22 cellular contexts compared by ENCODE assay signal in the genomic region with DNA sequence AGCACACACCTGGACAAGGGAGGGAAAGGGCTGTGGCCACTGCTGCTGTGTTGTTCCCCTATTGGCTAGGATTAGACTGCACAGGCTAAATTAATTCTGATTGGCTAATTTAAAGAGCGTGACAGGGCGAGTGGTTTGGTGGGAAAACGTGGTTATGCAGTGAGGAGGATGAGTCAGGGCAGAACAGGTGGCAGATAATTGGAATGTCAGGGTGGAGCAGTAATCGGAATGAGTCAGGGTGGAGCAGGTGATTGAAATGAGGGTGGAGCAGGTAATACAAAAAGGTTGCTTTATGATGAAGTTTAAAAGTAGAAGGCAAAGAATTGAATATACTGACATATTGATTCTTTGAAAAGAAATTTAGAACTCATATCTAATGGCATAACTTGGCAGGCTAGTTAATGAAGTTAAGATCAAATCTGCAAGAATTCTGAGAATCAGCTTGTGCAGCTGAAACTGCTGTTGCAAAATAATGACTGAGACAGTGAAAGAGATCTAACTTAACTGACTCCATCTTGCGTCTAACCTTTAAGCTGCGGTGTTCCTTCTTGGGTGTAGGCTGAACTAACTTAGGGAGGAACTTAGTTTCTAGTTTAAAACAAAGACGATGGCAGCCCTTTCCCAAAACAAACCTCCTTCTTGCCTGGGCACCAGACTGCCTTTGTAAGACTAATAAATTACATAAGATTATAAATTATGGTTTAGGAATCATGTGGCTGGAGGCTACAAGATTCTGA.
DNase-seq lines count a peak whose midpoint lies in the region; ATAC-seq, FAIRE-seq and TF ChIP-seq lines count a peak whose summit lies in the region.
"Had no signal": no experiment of that assay in that cellular context is flagged by ENCODE, and none has a peak within 500 bp of the region (broad histone marks: within the 10 kb centered on the region; RNA-seq: fewer than 3 reads in every experiment).

No MANE protein-coding gene starts in this region.

- H3K9ac ChIP-seq in keratinocyte (ENCODE audit: control insufficient read depth, extremely low read depth, insufficient read depth, low read length): no peak overlapping the region

- no peaks in the 10 kb centered on the region for H3K9me1 ChIP-seq in keratinocyte (ENCODE audit: control insufficient read depth, extremely low read depth, insufficient read depth, low read length)

- H3K4me2 ChIP-seq in GM23338 (no peak overlapping the region), keratinocyte (ENCODE audit: control insufficient read depth, extremely low read depth, insufficient read depth, low read depth, low read length) (no peak overlapping the region)
- H3K4me2 ChIP-seq: hepatocyte had no signal

- TF ChIP-seq CTCF in CD14-positive monocyte (IDR thresholded peaks at IDR 0.05) (no peak), GM23338 (conservative IDR thresholded peaks at IDR 0.05; ENCODE audit: low read depth in 2 of 2) (no peak), keratinocyte (optimal IDR thresholded peaks at IDR 0.05 in 1 of 3, IDR thresholded peaks at IDR 0.05 in 1 of 3, conservative IDR thresholded peaks at IDR 0.05 in 1 of 3; ENCODE audit: extremely low read depth in 1 of 3, insufficient read depth in 2 of 3, low read length in 3 of 3) (no peak), right lobe of liver (IDR thresholded peaks at IDR 0.05) (no peak)

- no peak for DNase-seq in CD14-positive monocyte (ENCODE audit: low spot score)
- DNase-seq in GM23338 (ENCODE audit: low spot score): no peak
- peak; percentile 89 for DNase-seq in SW480 (ENCODE audit: low spot score)
- peak; percentile 53 for DNase-seq in keratinocyte (ENCODE audit: low read depth, low spot score)
- DNase-seq in iPS-NIHi7 (ENCODE audit: extremely low spot score): no peak
- DNase-seq in right lobe of liver: no peak
- DNase-seq: activated CD4-positive, CD25-positive, alpha-beta regulatory T cell; activated T-cell treated with anti-CD3 and anti-CD28 coated beads, Interleukin-2, amount 50 U/mL, for 1 hour; amniotic stem cell; CD8-positive, alpha-beta memory T cell; GOT3; Karpas-422; left ventricle myocardium superior; NCI-H2029; right cardiac atrium; stimulated activated CD4-positive, alpha-beta T cell treated with anti-CD3 and anti-CD28 coated beads, Interleukin-4, amount 100 ng/mL, for 4 hours; uterus had no signal

- H3K36me3 Mint-ChIP-seq in CD14-positive monocyte (no peaks in the 10 kb centered on the region), GM23338 (ENCODE audit: low read depth) (0 out of 3 replicates have a peak, but pooled peaks cover 4% of the 10 kb centered on the region)
- H3K36me3 Mint-ChIP-seq: CD8-positive, alpha-beta memory T cell; stimulated activated memory B cell treated with anti-CD40 and anti-IgM and Interleukin-4, amounts not matched to agents 10 μg/mL and 1 μg/mL and 100 μg/mL, for 72 hours had no signal

- H3K27ac ChIP-seq in GM23338 (ENCODE audit: low read depth) (no peak overlapping the region), keratinocyte (ENCODE audit: control insufficient read depth, insufficient read depth, low read length) (peak overlapping the region; percentile 45), right lobe of liver (no peak overlapping the region)
- H3K27ac ChIP-seq: esophagus muscularis mucosa, hepatocyte, uterus had no signal

- TF ChIP-seq POLR2A in right lobe of liver (IDR thresholded peaks at IDR 0.05): no peak

- peaks cover 14% of the 10 kb centered on the region for H3K4me1 Mint-ChIP-seq in CD14-positive monocyte
- peaks cover 11% of the 10 kb centered on the region for H3K4me1 Mint-ChIP-seq in GM23338
- H3K4me1 Mint-ChIP-seq: stimulated activated memory B cell treated with anti-CD40 and anti-IgM and Interleukin-4, amounts not matched to agents 10 μg/mL and 1 μg/mL and 100 μg/mL, for 72 hours had no signal

- H3K36me3 ChIP-seq in GM23338 (ENCODE audit: insufficient read depth): no peaks in the 10 kb centered on the region
- H3K36me3 ChIP-seq in keratinocyte (ENCODE audit: control insufficient read depth in 2 of 2, extremely low read depth in 1 of 2, insufficient read depth in 2 of 2, low read length in 2 of 2): no peaks in the 10 kb centered on the region
- no peaks in the 10 kb centered on the region for H3K36me3 ChIP-seq in right lobe of liver
- H3K36me3 ChIP-seq: esophagus muscularis mucosa, uterus had no signal

- 72% methylated on average over 7 of the region's 7 CpGs for WGBS in right lobe of liver (ENCODE audit: insufficient coverage, low coverage, low lambda C conversion rate, missing lambda C conversion rate)

- H3K9me3 ChIP-seq in keratinocyte (ENCODE audit: control insufficient read depth, low read depth, low read length) (no peaks in the 10 kb centered on the region), right lobe of liver (no peaks in the 10 kb centered on the region)
- H3K9me3 ChIP-seq: esophagus muscularis mucosa, uterus had no signal

- 0 out of 2 replicates have a peak, but pooled peaks cover 4% of the 10 kb centered on the region for H3K9me2 ChIP-seq in GM23338 (ENCODE audit: insufficient read depth)

- H3K4me3 ChIP-seq in GM23338: no peak overlapping the region
- no peak overlapping the region for H3K4me3 ChIP-seq in keratinocyte (ENCODE audit: control insufficient read depth in 2 of 3, extremely low read depth in 1 of 3, insufficient read depth in 2 of 3, low read depth in 1 of 3, low read length in 3 of 3)
- no peak overlapping the region for H3K4me3 ChIP-seq in right lobe of liver
- H3K4me3 ChIP-seq: esophagus muscularis mucosa, hepatocyte, uterus had no signal

- ATAC-seq in GM23338: no peak
- no peak for ATAC-seq in right lobe of liver
- no peak for ATAC-seq in GM18867 (IDR thresholded peaks at IDR 0.05; ENCODE audit: unreplicated experiment)
- ATAC-seq: left ventricle myocardium superior; right cardiac atrium; stimulated activated memory B cell treated with anti-CD40 and anti-IgM and Interleukin-4, amounts not matched to agents 10 μg/mL and 1 μg/mL and 100 μg/mL, for 72 hours had no signal

- H3K4me1 ChIP-seq in GM23338 (ENCODE audit: insufficient read depth) (peaks cover 8% of the 10 kb centered on the region; the same call in 1 of the 2 replicates), keratinocyte (ENCODE audit: control insufficient read depth, extremely low read depth, insufficient read depth, low read length) (peaks cover 8% of the 10 kb centered on the region), right lobe of liver (peaks cover 0 to 18% (median 7%) of the 10 kb centered on the region in 4 donors)
- H3K4me1 ChIP-seq: uterus had no signal

- H3K27me3 Mint-ChIP-seq in CD14-positive monocyte (ENCODE audit: low read depth in 3 of 3) (peaks cover 0 to 5% (median 0%) of the 10 kb centered on the region in 3 donors), GM23338 (ENCODE audit: insufficient read depth, low read depth, poor library complexity) (peaks cover 3% of the 10 kb centered on the region)

- dilution Hi-C loops in keratinocyte (cut with MboI; ENCODE audit: extremely low pct_ligation_motif_present, low sequenced_read_pairs): no loop called here

- H3K9me3 Mint-ChIP-seq in CD14-positive monocyte: peaks cover 0 to 3% (median 0%) of the 10 kb centered on the region in 7 donors
- peaks cover 19% of the 10 kb centered on the region for H3K9me3 Mint-ChIP-seq in GM23338
- H3K9me3 Mint-ChIP-seq: CD8-positive, alpha-beta memory T cell; stimulated activated memory B cell treated with anti-CD40 and anti-IgM and Interleukin-4, amounts not matched to agents 10 μg/mL and 1 μg/mL and 100 μg/mL, for 72 hours had no signal

- H3K27me3 ChIP-seq in GM23338 (ENCODE audit: insufficient read depth) (no peaks in the 10 kb centered on the region), keratinocyte (ENCODE audit: control insufficient read depth, extremely low read depth, insufficient read depth, low read length) (no peaks in the 10 kb centered on the region), right lobe of liver (no peaks in the 10 kb centered on the region)
- H3K27me3 ChIP-seq: esophagus muscularis mucosa, hepatocyte, uterus had no signal

- no peaks in the 10 kb centered on the region for H3F3A ChIP-seq in GM23338 (replicated peaks; ENCODE audit: low read depth)

- peak overlapping the region in 1 of 2 donors; percentile 57 for H3K4me3 Mint-ChIP-seq in CD14-positive monocyte
- no peak overlapping the region for H3K4me3 Mint-ChIP-seq in GM23338
- H3K4me3 Mint-ChIP-seq: nephron; stimulated activated memory B cell treated with anti-CD40 and anti-IgM and Interleukin-4, amounts not matched to agents 10 μg/mL and 1 μg/mL and 100 μg/mL, for 72 hours had no signal

- H2AFZ ChIP-seq in GM23338 (peak overlapping the region; percentile 59; the same call in 1 of the 2 replicates), keratinocyte (ENCODE audit: control insufficient read depth, low read length) (no peak overlapping the region)
- H2AFZ ChIP-seq: hepatocyte had no signal

- peak overlapping the region in 4 of 7 donors; percentile 15 to 72 (median 62) for H3K27ac Mint-ChIP-seq in CD14-positive monocyte
- no peak overlapping the region; the same call in 1 of the 2 replicates for H3K27ac Mint-ChIP-seq in GM23338
- H3K27ac Mint-ChIP-seq: nephron; stimulated activated memory B cell treated with anti-CD40 and anti-IgM and Interleukin-4, amounts not matched to agents 10 μg/mL and 1 μg/mL and 100 μg/mL, for 72 hours had no signal

- intact Hi-C loops in CD14-positive monocyte (cut with micrococcal nuclease): no loop called here
- intact Hi-C loops in right lobe of liver (cut with DNase I): no loop called here

- FAIRE-seq in keratinocyte (lab: Jason Lieb, UNC): no peak

- H4K20me1 ChIP-seq in GM23338 (replicated peaks; ENCODE audit: insufficient read depth) (no peaks in the 10 kb centered on the region), keratinocyte (ENCODE audit: control insufficient read depth, extremely low read depth, insufficient read depth, low read length) (no peaks in the 10 kb centered on the region)

- H3K79me2 ChIP-seq in GM23338 (replicated peaks; ENCODE audit: insufficient read depth): no peaks in the 10 kb centered on the region
- H3K79me2 ChIP-seq in keratinocyte (ENCODE audit: control insufficient read depth, insufficient read depth, low read length): no peaks in the 10 kb centered on the region
- H3K79me2 ChIP-seq: hepatocyte had no signal

TF ChIP-seq in GM23338, 12 proteins besides CTCF, POLR2A, EP300 and RAD21 (continues in another document):
- TF ChIP-seq CREB1 (CRISPR knock-in tag; IDR thresholded peaks at IDR 0.05; ENCODE audit: low read depth): no peak

Comparison
In these comparisons a context has a peak if more than half of its experiments do, and no peak if none do; other contexts are left out.
1. DNase-seq: peak in SW480 (single experiment) and keratinocyte (single experiment); none in CD14-positive monocyte (single experiment), GM23338 (single experiment), iPS-NIHi7 (single experiment) and right lobe of liver (0 of 3).